Comparison of ENCODE assay signal across 1 cellular context in genomic region chr15:60364306-60364924, GRCh38.
TF ChIP-seq lines count a peak whose summit lies in the region.

No MANE protein-coding gene starts in this region.

TF ChIP-seq in IMR-90, 13 proteins besides CTCF, POLR2A, EP300 and RAD21:
- TF ChIP-seq RCOR1 (IDR thresholded peaks at IDR 0.05; ENCODE audit: insufficient replicate concordance, low read length) = no peak
- TF ChIP-seq USF2 (IDR thresholded peaks at IDR 0.05; ENCODE audit: low read depth, low read length) = no peak
- TF ChIP-seq CEBPB (IDR thresholded peaks at IDR 0.05; ENCODE audit: low read depth, low read length) = no peak
- TF ChIP-seq ELK1 (IDR thresholded peaks at IDR 0.05; ENCODE audit: borderline replicate concordance, low read depth, low read length) = no peak
- TF ChIP-seq MXI1 (IDR thresholded peaks at IDR 0.05; ENCODE audit: borderline replicate concordance, low read depth, low read length) = no peak
- no peak for TF ChIP-seq RFX5 (IDR thresholded peaks at IDR 0.05; ENCODE audit: low read depth, low read length)
- TF ChIP-seq MAFK (IDR thresholded peaks at IDR 0.05; ENCODE audit: low read depth, low read length) = no peak
- TF ChIP-seq BHLHE40 (IDR thresholded peaks at IDR 0.05; ENCODE audit: low read depth, low read length) = no peak
- no peak for TF ChIP-seq NFE2L2 (IDR thresholded peaks at IDR 0.05; ENCODE audit: low read depth, low read length)
- no peak for TF ChIP-seq MAZ (IDR thresholded peaks at IDR 0.05; ENCODE audit: borderline replicate concordance, low read depth, low read length)
- no peak for TF ChIP-seq CHD1 (IDR thresholded peaks at IDR 0.05; ENCODE audit: low read depth, low read length)
- no peak for TF ChIP-seq FOS (IDR thresholded peaks at IDR 0.05; ENCODE audit: low read depth, low read length)
- TF ChIP-seq SMC3 (IDR thresholded peaks at IDR 0.05; ENCODE audit: low read depth, low read length) = no peak
